Comparison of ENCODE assay signal across 8 cellular contexts in genomic region chr13:25249001-25249543, GRCh38. TPM values are rescaled to one million over a fixed set of nuclear protein-coding genes. Genes with fewer than 3 reads are reported as not detected.
DNase-seq lines count a peak whose midpoint lies in the region; ATAC-seq, FAIRE-seq and TF ChIP-seq lines count a peak whose summit lies in the region.

No MANE protein-coding gene starts in this region.

- H3K4me3 ChIP-seq in SK-N-SH (ENCODE audit: low read depth in 2 of 2, low read length in 1 of 2), result no peak overlapping the region

- peaks cover 11% of the 10 kb centered on the region for H3F3A ChIP-seq in SK-N-SH (replicated peaks; ENCODE audit: insufficient read depth)

- H3K27me3 ChIP-seq in SK-N-SH (ENCODE audit: insufficient read depth), result no peaks in the 10 kb centered on the region

- no peaks in the 10 kb centered on the region for H3K9me3 Mint-ChIP-seq in immature natural killer cell
- H3K9me3 Mint-ChIP-seq in activated CD4-positive, alpha-beta T cell treated with anti-CD3 and anti-CD28 coated beads, Interleukin-2, amount 10 ng/mL, durations not matched to agents 7 days and 5 days, result peaks cover 3% of the 10 kb centered on the region

- peaks cover 17 to 45% (median 28%) of the 10 kb centered on the region in 3 donors for H3K36me3 Mint-ChIP-seq in immature natural killer cell
- peaks cover 29% of the 10 kb centered on the region for H3K36me3 Mint-ChIP-seq in activated CD4-positive, alpha-beta T cell treated with anti-CD3 and anti-CD28 coated beads, Interleukin-2, amount 10 ng/mL, durations not matched to agents 7 days and 5 days (ENCODE audit: low read depth)

- 57% methylated on average over 5 of the region's 5 CpGs for WGBS in SK-N-SH (ENCODE audit: low lambda C conversion rate)

- H3K9me2 ChIP-seq in SK-N-SH, result no peaks in the 10 kb centered on the region

- no peak overlapping the region for H3K27ac ChIP-seq in SK-N-SH (ENCODE audit: low read depth in 2 of 2, low read length in 1 of 2)

- no peaks in the 10 kb centered on the region for H3K79me2 ChIP-seq in SK-N-SH (ENCODE audit: insufficient read depth)

- TF ChIP-seq RAD21 in SK-N-SH (IDR thresholded peaks at IDR 0.05; ENCODE audit: low read length), result peak; percentile 48

- TF ChIP-seq EP300 in SK-N-SH (IDR thresholded peaks at IDR 0.05; ENCODE audit: borderline replicate concordance in 1 of 2, low read depth in 1 of 2, low read length in 1 of 2), result no peak

- peaks cover 55 to 69% of the 10 kb centered on the region in 2 experiments for H3K36me3 ChIP-seq in SK-N-SH (replicated peaks in 1 of 2; ENCODE audit: control insufficient read depth in 1 of 2, insufficient read depth in 2 of 2, low read length in 1 of 2)

- no peaks in the 10 kb centered on the region for H4K20me1 ChIP-seq in SK-N-SH (ENCODE audit: insufficient read depth)

- ATAC-seq in HG02973 (IDR thresholded peaks at IDR 0.05; ENCODE audit: unreplicated experiment), result peak; percentile 81

- no peaks in the 10 kb centered on the region; a peak in 1 of 4 replicates for H3K4me1 ChIP-seq in SK-N-SH (ENCODE audit: control insufficient read depth in 1 of 2, insufficient read depth in 2 of 2, low read depth in 1 of 2, low read length in 1 of 2)

- H3K4me3 Mint-ChIP-seq in immature natural killer cell, result no peak overlapping the region
- H3K4me3 Mint-ChIP-seq in activated CD4-positive, alpha-beta T cell treated with anti-CD3 and anti-CD28 coated beads, Interleukin-2, amount 10 ng/mL, durations not matched to agents 7 days and 5 days, result no peak overlapping the region

- H3K9me3 ChIP-seq in SK-N-SH, result no peaks in the 10 kb centered on the region

- no peak overlapping the region for H3K4me2 ChIP-seq in SK-N-SH

- peak; percentile 2 to 3 for DNase-seq in NCI-H2081 (lab: John Stamatoyannopoulos, UW)
- DNase-seq in NCI-H2081 treated with DMSO at 0.1 percent for 48 hours (lab: John Stamatoyannopoulos, UW), result no peak
- peak; percentile 22 for DNase-seq in SK-N-SH
- no peak for DNase-seq in effector CD4-positive, alpha-beta T cell
- no peak for DNase-seq in immature natural killer cell
- no peak for DNase-seq in activated CD4-positive, alpha-beta T cell treated with anti-CD3 and anti-CD28 coated beads, Interleukin-2, amount 10 ng/mL, durations not matched to agents 7 days and 5 days

- no peak overlapping the region for H3K27ac Mint-ChIP-seq in immature natural killer cell
- no peak overlapping the region for H3K27ac Mint-ChIP-seq in activated CD4-positive, alpha-beta T cell treated with anti-CD3 and anti-CD28 coated beads, Interleukin-2, amount 10 ng/mL, durations not matched to agents 7 days and 5 days

- CTCF ChIA-PET in SK-N-SH (lab: Yijun Ruan, JAX), result interaction anchor here (1.3 to 1.4 kb wide), 2 partner anchors 19 to 20 kb away, joined by 3 to 4 read pairs; no protein-coding TSS in a partner anchor
- CTCF ChIA-PET in activated CD4-positive, alpha-beta T cell treated with anti-CD3 and anti-CD28 coated beads, Interleukin-2, amount 10 ng/mL, durations not matched to agents 7 days and 5 days (lab: Charles Lee), result interaction anchor here (1.3 kb wide), 1 partner anchor 11 kb away, joined by 3 read pairs; no protein-coding TSS in a partner anchor

- no peak overlapping the region for H2AFZ ChIP-seq in SK-N-SH (ENCODE audit: low read depth)

- POLR2A ChIA-PET in SK-N-SH (lab: Yijun Ruan, JAX), result no interaction called here
- POLR2A ChIA-PET in activated CD4-positive, alpha-beta T cell treated with anti-CD3 and anti-CD28 coated beads, Interleukin-2, amount 10 ng/mL, durations not matched to agents 7 days and 5 days (lab: Charles Lee), result no interaction called here

- no peaks in the 10 kb centered on the region for H3K27me3 Mint-ChIP-seq in immature natural killer cell (ENCODE audit: low read depth in 3 of 3)
- H3K27me3 Mint-ChIP-seq in activated CD4-positive, alpha-beta T cell treated with anti-CD3 and anti-CD28 coated beads, Interleukin-2, amount 10 ng/mL, durations not matched to agents 7 days and 5 days, result no peaks in the 10 kb centered on the region

- peak; percentile 55 for FAIRE-seq in islet of Langerhans (lab: Jason Lieb, UNC)

- H3K9ac ChIP-seq in SK-N-SH, result no peak overlapping the region

- no peaks in the 10 kb centered on the region for H3K4me1 Mint-ChIP-seq in immature natural killer cell
- H3K4me1 Mint-ChIP-seq in activated CD4-positive, alpha-beta T cell treated with anti-CD3 and anti-CD28 coated beads, Interleukin-2, amount 10 ng/mL, durations not matched to agents 7 days and 5 days, result no peaks in the 10 kb centered on the region

- TF ChIP-seq CTCF in SK-N-SH (IDR thresholded peaks at IDR 0.05), result peak; percentile 49

TF ChIP-seq in SK-N-SH, 30 proteins besides CTCF, POLR2A, EP300 and RAD21 (continues in another document):
- TF ChIP-seq, protein P1, sequence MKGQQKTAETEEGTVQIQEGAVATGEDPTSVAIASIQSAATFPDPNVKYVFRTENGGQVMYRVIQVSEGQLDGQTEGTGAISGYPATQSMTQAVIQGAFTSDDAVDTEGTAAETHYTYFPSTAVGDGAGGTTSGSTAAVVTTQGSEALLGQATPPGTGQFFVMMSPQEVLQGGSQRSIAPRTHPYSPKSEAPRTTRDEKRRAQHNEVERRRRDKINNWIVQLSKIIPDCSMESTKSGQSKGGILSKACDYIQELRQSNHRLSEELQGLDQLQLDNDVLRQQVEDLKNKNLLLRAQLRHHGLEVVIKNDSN (IDR thresholded peaks at IDR 0.05; ENCODE audit: borderline replicate concordance, low read depth), result no peak
- TF ChIP-seq SMC3 (IDR thresholded peaks at IDR 0.05; ENCODE audit: low read depth, low read length) (no peak), PBX3 (IDR thresholded peaks at IDR 0.05) (no peak), TCF12 (IDR thresholded peaks at IDR 0.05) (no peak), GATA2 (CRISPR knock-in tag; IDR thresholded peaks at IDR 0.05) (no peak), SIN3A (IDR thresholded peaks at IDR 0.05; ENCODE audit: borderline replicate concordance, low read depth, low read length) (no peak), NRF1 (IDR thresholded peaks at IDR 0.05; ENCODE audit: low read depth, low read length) (no peak)
- TF ChIP-seq, protein P2, sequence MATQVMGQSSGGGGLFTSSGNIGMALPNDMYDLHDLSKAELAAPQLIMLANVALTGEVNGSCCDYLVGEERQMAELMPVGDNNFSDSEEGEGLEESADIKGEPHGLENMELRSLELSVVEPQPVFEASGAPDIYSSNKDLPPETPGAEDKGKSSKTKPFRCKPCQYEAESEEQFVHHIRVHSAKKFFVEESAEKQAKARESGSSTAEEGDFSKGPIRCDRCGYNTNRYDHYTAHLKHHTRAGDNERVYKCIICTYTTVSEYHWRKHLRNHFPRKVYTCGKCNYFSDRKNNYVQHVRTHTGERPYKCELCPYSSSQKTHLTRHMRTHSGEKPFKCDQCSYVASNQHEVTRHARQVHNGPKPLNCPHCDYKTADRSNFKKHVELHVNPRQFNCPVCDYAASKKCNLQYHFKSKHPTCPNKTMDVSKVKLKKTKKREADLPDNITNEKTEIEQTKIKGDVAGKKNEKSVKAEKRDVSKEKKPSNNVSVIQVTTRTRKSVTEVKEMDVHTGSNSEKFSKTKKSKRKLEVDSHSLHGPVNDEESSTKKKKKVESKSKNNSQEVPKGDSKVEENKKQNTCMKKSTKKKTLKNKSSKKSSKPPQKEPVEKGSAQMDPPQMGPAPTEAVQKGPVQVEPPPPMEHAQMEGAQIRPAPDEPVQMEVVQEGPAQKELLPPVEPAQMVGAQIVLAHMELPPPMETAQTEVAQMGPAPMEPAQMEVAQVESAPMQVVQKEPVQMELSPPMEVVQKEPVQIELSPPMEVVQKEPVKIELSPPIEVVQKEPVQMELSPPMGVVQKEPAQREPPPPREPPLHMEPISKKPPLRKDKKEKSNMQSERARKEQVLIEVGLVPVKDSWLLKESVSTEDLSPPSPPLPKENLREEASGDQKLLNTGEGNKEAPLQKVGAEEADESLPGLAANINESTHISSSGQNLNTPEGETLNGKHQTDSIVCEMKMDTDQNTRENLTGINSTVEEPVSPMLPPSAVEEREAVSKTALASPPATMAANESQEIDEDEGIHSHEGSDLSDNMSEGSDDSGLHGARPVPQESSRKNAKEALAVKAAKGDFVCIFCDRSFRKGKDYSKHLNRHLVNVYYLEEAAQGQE (IDR thresholded peaks at IDR 0.05; ENCODE audit: low read depth, low read length), result no peak

RNA-seq across cellular contexts. Expression of gene MTMR6, which starts 38.2 kb away (rescaled TPM):
- polyA plus RNA-seq in SK-N-SH (2012; rRNA removed), result 4.8 and 6.7 TPM in 2 replicates
- polyA plus RNA-seq in SK-N-SH (2012; cell fraction: cytosol; rRNA removed), result 8.6 and 10.0 TPM in 2 replicates
- polyA plus RNA-seq in SK-N-SH (2012; cell fraction: nucleus; rRNA removed), result 3.3 and 6.4 TPM in 2 replicates
- 10 to 100 TPM; 10.4 to 18.1 (median 16.2) TPM for polyA plus RNA-seq in immature natural killer cell
- total RNA-seq in activated CD4-positive, alpha-beta T cell treated with anti-CD3 and anti-CD28 coated beads, Interleukin-2, amount 10 ng/mL, durations not matched to agents 7 days and 5 days, result 10 to 100 TPM; 20.9 to 21.1 TPM

RNA-seq across cellular contexts. Expression of gene NUP58, which starts 52.4 kb away (rescaled TPM):
- 18.1 and 24.5 TPM in 2 replicates for polyA plus RNA-seq in SK-N-SH (2012; rRNA removed)
- polyA plus RNA-seq in SK-N-SH (2012; cell fraction: cytosol; rRNA removed), result 22.6 and 23.9 TPM in 2 replicates
- 15.5 and 22.3 TPM in 2 replicates for polyA plus RNA-seq in SK-N-SH (2012; cell fraction: nucleus; rRNA removed)
- 10 to 100 TPM in 2 of 3 donors, 1 to 10 TPM in 1; 3.9 to 18.1 (median 11.5) TPM for polyA plus RNA-seq in immature natural killer cell
- 10 to 100 TPM; 75.0 to 76.0 TPM for total RNA-seq in activated CD4-positive, alpha-beta T cell treated with anti-CD3 and anti-CD28 coated beads, Interleukin-2, amount 10 ng/mL, durations not matched to agents 7 days and 5 days

Comparison
In these comparisons a context has a peak if more than half of its experiments do, and no peak if none do; other contexts are left out.
1. DNase-seq: peak in NCI-H2081 (2 of 2) and SK-N-SH (single experiment); none in NCI-H2081 treated with DMSO at 0.1 percent for 48 hours (single experiment), effector CD4-positive, alpha-beta T cell (single experiment), immature natural killer cell (0 of 3) and activated CD4-positive, alpha-beta T cell treated with anti-CD3 and anti-CD28 coated beads, Interleukin-2, amount 10 ng/mL, durations not matched to agents 7 days and 5 days (single experiment).